ENCODE assay signal across 1 cellular context in the genomic region with DNA sequence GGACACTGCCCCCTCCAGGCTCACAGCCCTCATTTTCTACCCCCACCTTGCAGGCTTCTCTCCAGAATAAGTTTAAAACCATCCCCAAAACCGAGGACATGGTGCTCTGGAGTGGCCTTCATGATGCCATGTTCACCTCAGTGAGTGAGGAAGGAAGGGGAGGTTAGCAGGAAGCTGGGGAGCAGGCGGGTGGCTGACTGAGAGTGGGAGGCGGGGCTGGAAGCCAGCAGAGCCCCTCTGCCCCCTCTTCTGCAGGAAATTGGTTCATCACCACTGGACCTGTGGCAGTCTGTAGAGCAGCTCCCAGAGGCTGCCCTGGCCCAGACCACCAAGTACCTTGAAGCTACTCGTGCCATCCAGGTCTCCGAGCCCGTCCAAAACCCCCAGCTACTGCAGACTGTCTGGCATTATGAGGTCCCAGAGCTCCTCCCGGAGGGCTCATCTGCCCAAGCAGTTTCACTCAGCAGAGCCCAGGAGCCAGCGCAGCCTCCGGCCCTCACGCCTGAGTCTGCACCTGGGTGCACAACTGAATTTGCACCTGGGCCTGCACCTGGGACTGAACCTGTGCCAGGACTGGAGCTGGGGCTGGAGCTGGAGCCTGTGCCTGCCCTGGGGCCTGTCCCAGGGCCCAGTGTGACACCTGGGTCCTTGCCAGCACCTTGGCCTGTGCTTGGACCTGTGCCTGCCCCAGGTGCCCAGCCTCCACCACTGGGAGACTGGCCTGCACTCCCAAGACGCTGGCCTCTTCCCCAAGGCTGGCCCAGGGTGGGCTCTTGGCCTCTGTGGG.
TF ChIP-seq lines count a peak whose summit lies in the region.

No MANE protein-coding gene starts in this region.

TF ChIP-seq in H1, 55 proteins besides CTCF, POLR2A, EP300 and RAD21:
- TF ChIP-seq RXRA (IDR thresholded peaks at IDR 0.05; ENCODE audit: insufficient read depth, low read depth, low read length) (no peak), CHD1 (IDR thresholded peaks at IDR 0.05; ENCODE audit: low read depth, low read length) (no peak), BRCA1 (IDR thresholded peaks at IDR 0.05; ENCODE audit: low read depth, low read length) (no peak), FOSL1 (IDR thresholded peaks at IDR 0.05; ENCODE audit: insufficient read depth, low read depth, low read length) (no peak), ATF2 (IDR thresholded peaks at IDR 0.05; ENCODE audit: low read length) (no peak)
TF ChIP-seq in H1: peak in this region for 0.
